In the genomic region with DNA sequence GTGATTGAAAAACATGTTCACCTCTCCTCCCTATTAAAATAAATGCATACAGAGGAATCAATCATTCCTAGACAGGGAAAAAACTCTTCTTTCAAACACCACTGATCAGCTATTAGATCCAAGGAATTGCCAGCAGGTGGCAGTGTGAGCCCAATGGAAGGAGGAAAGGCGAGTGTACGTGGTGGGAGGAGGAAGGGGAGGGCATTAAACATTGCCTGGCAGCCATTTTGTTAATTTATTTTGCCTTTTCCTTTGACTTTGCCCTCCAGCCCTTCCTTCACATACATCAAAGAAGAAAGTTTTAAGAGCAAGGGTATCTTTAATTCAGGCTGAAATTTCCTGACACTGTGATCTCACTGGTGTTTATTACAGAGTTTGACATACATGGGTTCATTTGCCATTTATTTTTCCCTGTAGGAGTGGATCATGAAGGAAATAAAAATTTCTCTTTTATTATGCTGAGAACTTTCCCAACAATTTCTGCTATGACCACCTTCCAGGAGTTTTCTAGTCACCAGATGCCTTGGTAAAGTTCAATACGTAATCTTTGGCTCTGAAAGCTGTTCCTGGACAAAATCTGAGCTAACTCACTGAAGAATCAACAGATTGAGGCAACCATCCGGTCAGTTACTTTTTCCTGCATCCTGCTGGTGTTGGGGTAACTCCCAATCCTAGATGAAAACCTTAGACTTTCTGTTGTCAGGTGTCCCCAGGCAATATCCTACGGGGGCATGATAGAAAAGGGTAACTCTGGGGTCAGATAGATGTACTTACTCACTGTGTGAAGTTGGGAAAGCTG, we compare ENCODE assay signal across 7 cellular contexts. TPM values are rescaled to one million over a fixed set of nuclear protein-coding genes. Genes with fewer than 3 reads are reported as not detected.
A peak's percentile ranks its signal among the peaks of the same experiment; 100 is the strongest.
DNase-seq lines count a peak whose midpoint lies in the region; ATAC-seq and TF ChIP-seq lines count a peak whose summit lies in the region.

No MANE protein-coding gene starts in this region.

- intact Hi-C loops in lower lobe of right lung (cut with DNase I), result loop anchor here (10.0 kb wide), 2 partner anchors 88 to 228 kb away; no protein-coding TSS in a partner anchor

- H3K4me1 ChIP-seq in ectodermal cell (ENCODE audit: control insufficient read depth, insufficient read depth, low read length), result peaks cover 8% of the 10 kb centered on the region
- peaks cover 42% of the 10 kb centered on the region for H3K4me1 ChIP-seq in lower lobe of right lung

- WGBS in ectodermal cell, 2 experiments, result 51 to 54% methylated on average over 5 of the region's 5 CpGs

- H3K4me3 ChIP-seq in ectodermal cell (ENCODE audit: insufficient read depth, low read depth, low read length) (peak overlapping the region; percentile 5), lower lobe of right lung (peak overlapping the region; percentile 88)

- peaks cover 38% of the 10 kb centered on the region for H3K4me1 Mint-ChIP-seq in activated CD4-positive, alpha-beta memory T cell treated with anti-CD3 and anti-CD28 coated beads, Interleukin-2, amount 10 ng/mL, durations not matched to agents 7 days and 5 days

- H3K27me3 Mint-ChIP-seq in activated CD4-positive, alpha-beta memory T cell treated with anti-CD3 and anti-CD28 coated beads, Interleukin-2, amount 10 ng/mL, durations not matched to agents 7 days and 5 days, result no peaks in the 10 kb centered on the region

- H3K9me3 Mint-ChIP-seq in activated CD4-positive, alpha-beta memory T cell treated with anti-CD3 and anti-CD28 coated beads, Interleukin-2, amount 10 ng/mL, durations not matched to agents 7 days and 5 days, result no peaks in the 10 kb centered on the region

- CTCF ChIA-PET in activated CD4-positive, alpha-beta memory T cell treated with anti-CD3 and anti-CD28 coated beads, Interleukin-2, amount 10 ng/mL, durations not matched to agents 7 days and 5 days (lab: Charles Lee), result interaction anchor here (0.7 to 4.9 kb wide), 26 partner anchors 12 to 488 kb away, joined by 3 to 101 read pairs (median 5); a partner anchor contains a TSS

- H3K27ac ChIP-seq in ectodermal cell (ENCODE audit: insufficient read depth, low read depth, low read length, poor library complexity, severe bottlenecking) (no peak overlapping the region), lower lobe of right lung (peak overlapping the region; percentile 98)

- H3K36me3 Mint-ChIP-seq in activated CD4-positive, alpha-beta memory T cell treated with anti-CD3 and anti-CD28 coated beads, Interleukin-2, amount 10 ng/mL, durations not matched to agents 7 days and 5 days (ENCODE audit: low read depth), result peaks cover 18% of the 10 kb centered on the region

- TF ChIP-seq CTCF in lower lobe of right lung (IDR thresholded peaks at IDR 0.05), result peak; percentile 86

- H3K9me3 ChIP-seq in ectodermal cell (ENCODE audit: control insufficient read depth, low read length), result no peaks in the 10 kb centered on the region
- H3K9me3 ChIP-seq in lower lobe of right lung, result no peaks in the 10 kb centered on the region

- no peaks in the 10 kb centered on the region for H3K27me3 ChIP-seq in ectodermal cell (ENCODE audit: control insufficient read depth, insufficient read depth, low read length, poor library complexity, severe bottlenecking)
- no peaks in the 10 kb centered on the region for H3K27me3 ChIP-seq in lower lobe of right lung (ENCODE audit: low read depth)

- H3K36me3 ChIP-seq in ectodermal cell (ENCODE audit: control insufficient read depth, insufficient read depth, low read length) (no peaks in the 10 kb centered on the region), lower lobe of right lung (no peaks in the 10 kb centered on the region)

- peak overlapping the region; percentile 99 for H3K27ac Mint-ChIP-seq in activated CD4-positive, alpha-beta memory T cell treated with anti-CD3 and anti-CD28 coated beads, Interleukin-2, amount 10 ng/mL, durations not matched to agents 7 days and 5 days

- peak; percentile 81 for DNase-seq in HK-2 (ENCODE audit: unreplicated experiment)
- DNase-seq in NCI-H82 (lab: John Stamatoyannopoulos, UW), result peak; percentile 96
- DNase-seq in activated CD4-positive, alpha-beta memory T cell treated with anti-CD3 and anti-CD28 coated beads, Interleukin-2, amount 10 ng/mL, durations not matched to agents 7 days and 5 days, result peak; percentile 91
- DNase-seq in lower lobe of right lung, result peak; percentile 87
- peak; percentile 82 to 84 for DNase-seq in stimulated activated CD4-positive, alpha-beta T cell treated with anti-CD3 and anti-CD28 coated beads, Interleukin-4, amount 100 ng/mL, for 4 hours

- POLR2A ChIA-PET in activated CD4-positive, alpha-beta memory T cell treated with anti-CD3 and anti-CD28 coated beads, Interleukin-2, amount 10 ng/mL, durations not matched to agents 7 days and 5 days (lab: Charles Lee), result interaction anchor here (0.7 to 2.4 kb wide), 26 partner anchors 10 to 488 kb away, joined by 3 to 22 read pairs (median 4); a partner anchor contains a TSS

- H3K4me3 Mint-ChIP-seq in activated CD4-positive, alpha-beta memory T cell treated with anti-CD3 and anti-CD28 coated beads, Interleukin-2, amount 10 ng/mL, durations not matched to agents 7 days and 5 days, result peak overlapping the region; percentile 94

- ATAC-seq in GM18498 (IDR thresholded peaks at IDR 0.05; ENCODE audit: unreplicated experiment), result peak; percentile 42
- peak; percentile 75 to 77 for ATAC-seq in lower lobe of right lung

RNA-seq across cellular contexts. Expression of a gene that starts 1.9 kb away (rescaled TPM):
- total RNA-seq in activated CD4-positive, alpha-beta memory T cell treated with anti-CD3 and anti-CD28 coated beads, Interleukin-2, amount 10 ng/mL, durations not matched to agents 7 days and 5 days, result 1 to 10 TPM; 9.4 to 9.6 TPM
- polyA plus RNA-seq in ectodermal cell (2013, experiment 1 of 4), result 10.9 TPM
- polyA plus RNA-seq in ectodermal cell (2013, experiment 2 of 4), result 12.1 TPM
- 8.9 TPM for polyA plus RNA-seq in ectodermal cell (2013, experiment 3 of 4)
- 9.2 TPM for polyA plus RNA-seq in ectodermal cell (2013, experiment 4 of 4)
- total RNA-seq in lower lobe of right lung, result 6.7 TPM

RNA-seq across cellular contexts. Expression of a gene that starts 6.8 kb away (rescaled TPM):
- under 1 TPM in 1 of 2 experiments, not detected in 1; 0.53 TPM for total RNA-seq in activated CD4-positive, alpha-beta memory T cell treated with anti-CD3 and anti-CD28 coated beads, Interleukin-2, amount 10 ng/mL, durations not matched to agents 7 days and 5 days
- polyA plus RNA-seq in ectodermal cell (2013, experiment 1 of 4), result 1.6 TPM
- polyA plus RNA-seq in ectodermal cell (2013, experiment 2 of 4), result 1.7 TPM
- 1.4 TPM for polyA plus RNA-seq in ectodermal cell (2013, experiment 3 of 4)
- 0.77 TPM for polyA plus RNA-seq in ectodermal cell (2013, experiment 4 of 4)
- not detected for total RNA-seq in lower lobe of right lung

RNA-seq across cellular contexts. Expression of a gene that starts 37.0 kb away (rescaled TPM):
- total RNA-seq in activated CD4-positive, alpha-beta memory T cell treated with anti-CD3 and anti-CD28 coated beads, Interleukin-2, amount 10 ng/mL, durations not matched to agents 7 days and 5 days, result 1 to 10 TPM; 1.2 to 1.3 TPM
- 6.9 TPM for polyA plus RNA-seq in ectodermal cell (2013, experiment 1 of 4)
- 6.5 TPM for polyA plus RNA-seq in ectodermal cell (2013, experiment 2 of 4)
- polyA plus RNA-seq in ectodermal cell (2013, experiment 3 of 4), result 5.9 TPM
- 6.9 TPM for polyA plus RNA-seq in ectodermal cell (2013, experiment 4 of 4)
- 9.1 TPM for total RNA-seq in lower lobe of right lung

RNA-seq across cellular contexts. Expression of a gene that starts 52.6 kb away (rescaled TPM):
- 10 to 100 TPM; 19.5 to 21.4 TPM for total RNA-seq in activated CD4-positive, alpha-beta memory T cell treated with anti-CD3 and anti-CD28 coated beads, Interleukin-2, amount 10 ng/mL, durations not matched to agents 7 days and 5 days
- 9.0 TPM for polyA plus RNA-seq in ectodermal cell (2013, experiment 1 of 4)
- polyA plus RNA-seq in ectodermal cell (2013, experiment 2 of 4), result 10.4 TPM
- polyA plus RNA-seq in ectodermal cell (2013, experiment 3 of 4), result 7.8 TPM
- 8.5 TPM for polyA plus RNA-seq in ectodermal cell (2013, experiment 4 of 4)
- total RNA-seq in lower lobe of right lung, result 15.1 TPM
